1 cellular context compared by ENCODE assay signal in the genomic region with DNA sequence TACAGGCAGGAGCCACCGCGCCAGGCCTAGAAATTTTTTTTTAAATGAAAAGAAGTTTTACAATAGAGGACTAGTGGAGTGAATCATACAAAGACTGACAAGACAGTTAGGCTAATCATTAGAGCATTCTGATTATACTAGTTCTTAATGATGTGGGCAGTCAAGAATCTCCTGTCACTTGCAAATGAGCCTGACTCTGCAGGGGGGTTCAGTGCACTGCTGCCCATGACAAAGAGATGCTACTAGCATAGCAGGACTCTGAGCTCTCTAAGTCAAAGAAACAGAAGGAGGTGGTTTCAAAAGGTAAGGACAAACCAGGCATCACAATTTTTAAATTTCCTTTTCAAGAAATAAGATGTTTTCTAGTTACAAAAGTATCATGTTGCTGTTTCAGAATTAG.
TF ChIP-seq lines count a peak whose summit lies in the region.

No MANE protein-coding gene starts in this region.

TF ChIP-seq in GM23338, 12 proteins besides CTCF, POLR2A, EP300 and RAD21:
- TF ChIP-seq ZNF331 (CRISPR knock-in tag; IDR thresholded peaks at IDR 0.05; ENCODE audit: low read depth) (no peak), NANOG (IDR thresholded peaks at IDR 0.05; ENCODE audit: borderline replicate concordance) (peak; percentile 25; the same call in 1 of the 2 replicates), ZNF462 (CRISPR knock-in tag; IDR thresholded peaks at IDR 0.05) (no peak), POLR2AphosphoS5 (IDR thresholded peaks at IDR 0.05; ENCODE audit: low read depth) (no peak)
